In the genomic region with DNA sequence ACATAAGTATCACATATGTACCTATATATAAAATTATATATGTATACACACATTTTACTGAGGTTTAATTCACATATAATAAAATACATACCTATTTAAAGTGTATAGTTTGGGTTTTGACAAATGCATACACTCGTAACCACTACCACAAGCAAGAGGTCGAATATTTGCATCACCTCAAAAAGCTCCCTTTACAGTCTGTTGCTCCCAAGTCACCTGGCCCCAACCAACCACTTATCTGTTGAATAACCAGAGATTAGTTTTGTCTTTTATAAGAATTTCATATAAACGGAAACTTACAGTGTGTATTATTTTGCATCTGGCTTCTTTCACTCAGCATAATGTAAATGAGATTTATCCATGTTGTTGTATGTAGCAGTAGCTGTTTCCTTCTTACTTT, we compare ENCODE assay signal across 26 cellular contexts.
"Had no signal": no experiment of that assay in that cellular context is flagged by ENCODE, and none has a peak within 500 bp of the region (broad histone marks: within the 10 kb centered on the region; RNA-seq: fewer than 3 reads in every experiment).

No MANE protein-coding gene starts in this region.

- H3K27ac Mint-ChIP-seq: mesothelial cell of epicardium; naive B cell; naive thymus-derived CD8-positive, alpha-beta T cell had no signal

- H3K36me3 ChIP-seq: esophagus squamous epithelium, gastrocnemius medialis, heart right ventricle, left lung had no signal

- H3K27ac ChIP-seq: coronary artery, dorsolateral prefrontal cortex, epithelial cell of prostate, esophagus squamous epithelium, gastrocnemius medialis, heart right ventricle, left lung had no signal

- DNase-seq: dermis blood vessel endothelial cell; dorsolateral prefrontal cortex; effector CD4-positive, alpha-beta T cell; effector memory CD4-positive, alpha-beta T cell; erythroblast; esophagus squamous epithelium; foreskin fibroblast; foreskin melanocyte; gastrocnemius medialis; glutamatergic neuron; head of caudate nucleus; heart right ventricle; hippocampal formation; left cardiac atrium; left lung; left ventricle myocardium superior; mammary epithelial cell; mesenchymal stem cell; mucosa of descending colon; naive B cell; naive thymus-derived CD8-positive, alpha-beta T cell had no signal

- H3K9me3 ChIP-seq: esophagus squamous epithelium, gastrocnemius medialis, left lung, mucosa of descending colon had no signal

- H3K4me1 ChIP-seq: esophagus squamous epithelium, gastrocnemius medialis, heart right ventricle, left lung had no signal

- H3K27me3 Mint-ChIP-seq: naive B cell; naive thymus-derived CD8-positive, alpha-beta T cell had no signal

- H3K4me3 Mint-ChIP-seq: mesothelial cell of epicardium; naive B cell; naive thymus-derived CD8-positive, alpha-beta T cell had no signal

- H3K27me3 ChIP-seq: dorsolateral prefrontal cortex, esophagus squamous epithelium, gastrocnemius medialis, heart right ventricle, left lung had no signal

- H3K36me3 Mint-ChIP-seq: naive B cell; naive thymus-derived CD8-positive, alpha-beta T cell had no signal

- H3K4me3 ChIP-seq: coronary artery, dorsolateral prefrontal cortex, esophagus squamous epithelium, gastrocnemius medialis, heart right ventricle, left lung, lung, mucosa of descending colon had no signal

- ATAC-seq: esophagus mucosa; gastrocnemius medialis; heart right ventricle; left cardiac atrium; left lung; left ventricle myocardium superior; mucosa of descending colon; naive thymus-derived CD8-positive, alpha-beta T cell had no signal
